In genomic region chr3:157128771-157129671, GRCh38 we compare ENCODE assay signal across 8 cellular contexts.
DNase-seq lines count a peak whose midpoint lies in the region.

No MANE protein-coding gene starts in this region.

- no peaks in the 10 kb centered on the region for H3K9me3 ChIP-seq in HAP-1

- no peaks in the 10 kb centered on the region for H3K36me3 ChIP-seq in HAP-1 (replicated peaks)

- H3K27me3 ChIP-seq in HAP-1 (ENCODE audit: low read depth): no peaks in the 10 kb centered on the region

- in situ Hi-C loops in HAP-1 (cut with MboI; ENCODE audit: low sequenced_read_pairs): loop anchor here (25.0 kb wide), 1 partner anchor 1117 kb away; no protein-coding TSS in a partner anchor

- peaks cover 8% of the 10 kb centered on the region for H3K4me1 ChIP-seq in HAP-1

- no peak overlapping the region for H3K4me3 ChIP-seq in HAP-1

- DNase-seq in activated gamma-delta T cell treated with Interleukin-2 at 50 U/mL for 16 hours (peak; percentile 54), activated gamma-delta T cell (lab: John Stamatoyannopoulos, UW) (no peak), NCI-H226 (peak; percentile 73), astrocyte of the hippocampus (ENCODE audit: low read depth, low spot score) (peak; percentile 93), left kidney (ENCODE audit: low read depth, low spot score) (peak; percentile 57), superior temporal gyrus (ENCODE audit: extremely low spot score) (peak; percentile 42), NCI-H1092 (lab: John Stamatoyannopoulos, UW) (no peak), HAP-1 (ENCODE audit: low spot score in 2 of 2) (no peak)

Comparison
In these comparisons a context has a peak if more than half of its experiments do, and no peak if none do; other contexts are left out.
1. DNase-seq: peak in activated gamma-delta T cell treated with Interleukin-2 at 50 U/mL for 16 hours (single experiment), NCI-H226 (single experiment), astrocyte of the hippocampus (single experiment), left kidney (single experiment) and superior temporal gyrus (single experiment); none in activated gamma-delta T cell (single experiment), NCI-H1092 (single experiment) and HAP-1 (0 of 2).